Comparison of ENCODE assay signal across 1 cellular context in genomic region chr19:40716655-40717324, GRCh38.
TF ChIP-seq lines count a peak whose summit lies in the region.

TSS of gene COQ8B (minus strand) at chr19:40716886. CDS start at chr19:40714632, 2,254 bp downstream.
TSS of gene ITPKC (plus strand) at chr19:40717112. CDS start at chr19:40717136, 24 bp downstream.

TF ChIP-seq in K562, 482 proteins besides CTCF, POLR2A, EP300 and RAD21 (continued from another document and continues in another):
- TF ChIP-seq PHF8 (IDR thresholded peaks at IDR 0.05; ENCODE audit: borderline replicate concordance, low read length) (peak; percentile 83; the same call in 1 of the 2 replicates), BDP1 (IDR thresholded peaks at IDR 0.05; ENCODE audit: insufficient read depth, insufficient read length) (no peak), ZNF668 (CRISPR knock-in tag; IDR thresholded peaks at IDR 0.05) (no peak), STAT6 (CRISPR knock-in tag; IDR thresholded peaks at IDR 0.05) (peak; percentile 87; the same call in 1 of the 2 replicates), MITF (IDR thresholded peaks at IDR 0.05) (no peak), USF2 (CRISPR knock-in tag; IDR thresholded peaks at IDR 0.05) (no peak), POLR2B (IDR thresholded peaks at IDR 0.05; ENCODE audit: low read depth, partially characterized antibody) (peak; percentile 42), FOXJ2 (tag; IDR thresholded peaks at IDR 0.05) (no peak), ZNF316 (IDR thresholded peaks at IDR 0.05) (no peak), ETV1 (tag; conservative IDR thresholded peaks at IDR 0.05; ENCODE audit: low read depth) (peak; percentile 76), ZNF57 (CRISPR knock-in tag; IDR thresholded peaks at IDR 0.05) (no peak), SP1 (CRISPR knock-in tag; IDR thresholded peaks at IDR 0.05) (peak; percentile 89), PTRF (tag; IDR thresholded peaks at IDR 0.05) (no peak), POLR3A (IDR thresholded peaks at IDR 0.05; ENCODE audit: borderline replicate concordance, extremely low read depth, insufficient read depth, insufficient read length) (no peak), TAF1 (IDR thresholded peaks at IDR 0.05; ENCODE audit: control insufficient read depth, extremely low read depth, insufficient read depth, low read length, severe bottlenecking) (no peak), SNIP1 (IDR thresholded peaks at IDR 0.05; ENCODE audit: low read depth) (no peak), PATZ1 (CRISPR knock-in tag; IDR thresholded peaks at IDR 0.05; ENCODE audit: borderline replicate concordance) (no peak), HMGXB4 (CRISPR knock-in tag; IDR thresholded peaks at IDR 0.05) (0 out of 2 replicates have a peak, but pooled peaks have one; percentile 30), SRSF3 (IDR thresholded peaks at IDR 0.05; ENCODE audit: insufficient read depth, low read length) (no peak), ZBED1 (IDR thresholded peaks at IDR 0.05) (no peak), AFF1 (IDR thresholded peaks at IDR 0.05; ENCODE audit: low read depth in 1 of 2, partially characterized antibody in 2 of 2) (no peak), SOX6 (IDR thresholded peaks at IDR 0.05) (no peak; the same call in 1 of the 2 replicates), HMG20B (CRISPR knock-in tag; IDR thresholded peaks at IDR 0.05) (no peak), CREB3L1 (IDR thresholded peaks at IDR 0.05; ENCODE audit: borderline replicate concordance, low read depth) (no peak), ZNF589 (CRISPR knock-in tag; IDR thresholded peaks at IDR 0.05; ENCODE audit: low read depth) (peak; percentile 37; the same call in 1 of the 2 replicates), LEF1 (IDR thresholded peaks at IDR 0.05) (no peak), ZNF224 (CRISPR knock-in tag; IDR thresholded peaks at IDR 0.05) (no peak), MAZ (CRISPR knock-in tag; conservative IDR thresholded peaks at IDR 0.05 in 1 of 2, IDR thresholded peaks at IDR 0.05 in 1 of 2) (peak; percentile 96 to 99), TGIF2 (CRISPR knock-in tag; IDR thresholded peaks at IDR 0.05) (no peak), ZNF277 (CRISPR knock-in tag; IDR thresholded peaks at IDR 0.05; ENCODE audit: borderline replicate concordance) (no peak), MLX (CRISPR knock-in tag; conservative IDR thresholded peaks at IDR 0.05) (no peak), FIP1L1 (IDR thresholded peaks at IDR 0.05; ENCODE audit: low read depth, low read length, poor library complexity, severe bottlenecking) (peak; percentile 46), CREB5 (CRISPR knock-in tag; IDR thresholded peaks at IDR 0.05) (no peak), CAMTA2 (CRISPR knock-in tag; conservative IDR thresholded peaks at IDR 0.05) (0 out of 2 replicates have a peak, but pooled peaks have one; percentile 71), ETV5 (CRISPR knock-in tag; IDR thresholded peaks at IDR 0.05; ENCODE audit: low read depth) (no peak), IRF9 (tag; IDR thresholded peaks at IDR 0.05) (no peak), BCOR (IDR thresholded peaks at IDR 0.05) (peak; percentile 66; the same call in 1 of the 2 replicates), SMARCC2 (IDR thresholded peaks at IDR 0.05; ENCODE audit: low read depth) (no peak), ZEB2 (IDR thresholded peaks at IDR 0.05) (peak; percentile 81), RFX7 (CRISPR knock-in tag; IDR thresholded peaks at IDR 0.05) (no peak), ZNF695 (CRISPR knock-in tag; IDR thresholded peaks at IDR 0.05) (no peak), ZNF444 (CRISPR knock-in tag; IDR thresholded peaks at IDR 0.05) (no peak)
